ENCODE assay signal across 30 cellular contexts in genomic region chr11:76327756-76328388, GRCh38. TPM values are rescaled to one million over a fixed set of nuclear protein-coding genes. Genes with fewer than 3 reads are reported as not detected.
DNase-seq lines count a peak whose midpoint lies in the region; ATAC-seq and TF ChIP-seq lines count a peak whose summit lies in the region.
"Had no signal": no experiment of that assay in that cellular context is flagged by ENCODE, and none has a peak within 500 bp of the region (broad histone marks: within the 10 kb centered on the region; RNA-seq: fewer than 3 reads in every experiment).

No MANE protein-coding gene starts in this region.

- H3K9me3 Mint-ChIP-seq in Caco-2 (ENCODE audit: unreplicated experiment) (no peaks in the 10 kb centered on the region), osteocyte (ENCODE audit: unreplicated experiment) (no peaks in the 10 kb centered on the region)
- no peaks in the 10 kb centered on the region for H3K9me3 Mint-ChIP-seq in activated CD4-positive, alpha-beta memory T cell treated with anti-CD3 and anti-CD28 coated beads, Interleukin-2, amount 10 ng/mL, durations not matched to agents 7 days and 5 days
- H3K9me3 Mint-ChIP-seq: activated naive CD8-positive, alpha-beta T cell treated with anti-CD3 and anti-CD28 coated beads, Interleukin-2, amount 10 ng/mL, durations not matched to agents 7 days and 5 days; activated T-cell treated with anti-CD3 and anti-CD28 coated beads, Interleukin-2, amount 50 U/mL, for 24 hours; CD4-positive, alpha-beta T cell; GM23338; immature natural killer cell had no signal

- H3K36me3 ChIP-seq in Caco-2 (ENCODE audit: control insufficient read depth, insufficient read depth, low read length), result no peaks in the 10 kb centered on the region
- no peaks in the 10 kb centered on the region for H3K36me3 ChIP-seq in heart left ventricle
- H3K36me3 ChIP-seq: SJSA1, WERI-Rb-1 had no signal

- no TSS peak for BruUV-seq in Caco-2 (replicated peaks; lab: Mats Ljungman, UMichigan)

- POLR2A ChIA-PET in Caco-2 (lab: Charles Lee), result no interaction called here
- POLR2A ChIA-PET in activated CD4-positive, alpha-beta memory T cell treated with anti-CD3 and anti-CD28 coated beads, Interleukin-2, amount 10 ng/mL, durations not matched to agents 7 days and 5 days (lab: Charles Lee), result no interaction called here

- H3K9me3 ChIP-seq in Caco-2 (peaks cover 8% of the 10 kb centered on the region; the same call in 1 of the 2 replicates), heart left ventricle (no peaks in the 10 kb centered on the region)
- H3K9me3 ChIP-seq: A549, SJSA1 had no signal

- 77 to 95% (median 82%) methylated on average over 4 to 9 of the region's 9 CpGs for WGBS in heart left ventricle, 4 donors

- H3K4me1 Mint-ChIP-seq in Caco-2 (ENCODE audit: low read depth, unreplicated experiment), result peaks cover 38% of the 10 kb centered on the region
- H3K4me1 Mint-ChIP-seq in osteocyte (ENCODE audit: unreplicated experiment), result peaks cover 8% of the 10 kb centered on the region
- H3K4me1 Mint-ChIP-seq in activated CD4-positive, alpha-beta memory T cell treated with anti-CD3 and anti-CD28 coated beads, Interleukin-2, amount 10 ng/mL, durations not matched to agents 7 days and 5 days, result peaks cover 24% of the 10 kb centered on the region
- H3K4me1 Mint-ChIP-seq: immature natural killer cell had no signal

- no peak overlapping the region for H3K27ac ChIP-seq in heart left ventricle
- H3K27ac ChIP-seq: A549, SJSA1, WERI-Rb-1 had no signal

- DNase-seq in Caco-2, result peak in 1 of 2 experiments; percentile 46
- peak; percentile 56 for DNase-seq in NCI-H2196 (lab: John Stamatoyannopoulos, UW; ENCODE audit: unreplicated experiment)
- DNase-seq in heart left ventricle, result peak in 2 of 5 donors; percentile 45 to 63
- DNase-seq in osteocyte (ENCODE audit: extremely low spot score, unreplicated experiment), result peak; percentile 72
- no peak for DNase-seq in activated CD4-positive, alpha-beta memory T cell treated with anti-CD3 and anti-CD28 coated beads, Interleukin-2, amount 10 ng/mL, durations not matched to agents 7 days and 5 days
- no peak for DNase-seq in stimulated activated CD4-positive, alpha-beta T cell treated with anti-CD3 and anti-CD28 coated beads, Interleukin-12 subunit alpha, Interleukin-12 subunit beta, amount 100 ng/mL, for 4 hours
- DNase-seq: activated CD4-positive, alpha-beta T cell treated with anti-CD3 and anti-CD28 coated beads for 48 hours; activated gamma-delta T cell treated with Interleukin-2 at 50 U/mL for 16 hours; activated naive CD8-positive, alpha-beta T cell treated with anti-CD3 and anti-CD28 coated beads, Interleukin-2, amount 10 ng/mL, durations not matched to agents 7 days and 5 days; activated T-cell treated with anti-CD3 and anti-CD28 coated beads, Interleukin-2, amount 50 U/mL, for 24 hours; AML-193; aorta; CD4-positive, alpha-beta T cell; effector CD4-positive, alpha-beta T cell; immature natural killer cell; KBM-7; mesenchymal stem cell; NCI-H1105; NCI-H1930; NCI-H345; NCI-H82; stimulated activated CD4-positive, alpha-beta T cell treated with anti-CD3 and anti-CD28 coated beads, Interleukin-4, amount 100 ng/mL, for 4 hours; substantia nigra; WERI-Rb-1 had no signal

- CTCF ChIA-PET in Caco-2 (lab: Charles Lee), result interaction anchor here (1.2 to 3.9 kb wide), 3 partner anchors 8 to 122 kb away, joined by 4 to 34 read pairs (median 20); partner anchors contain the start of gene WNT11
- CTCF ChIA-PET in activated CD4-positive, alpha-beta memory T cell treated with anti-CD3 and anti-CD28 coated beads, Interleukin-2, amount 10 ng/mL, durations not matched to agents 7 days and 5 days (lab: Charles Lee), result interaction anchor here (1.5 to 2.1 kb wide), 2 partner anchors 9 to 120 kb away, joined by 3 to 7 read pairs; no protein-coding TSS in a partner anchor

- no peak overlapping the region for H3K4me3 Mint-ChIP-seq in Caco-2 (ENCODE audit: unreplicated experiment)
- no peak overlapping the region for H3K4me3 Mint-ChIP-seq in osteocyte (ENCODE audit: unreplicated experiment)
- H3K4me3 Mint-ChIP-seq in activated CD4-positive, alpha-beta memory T cell treated with anti-CD3 and anti-CD28 coated beads, Interleukin-2, amount 10 ng/mL, durations not matched to agents 7 days and 5 days, result no peak overlapping the region
- H3K4me3 Mint-ChIP-seq: activated naive CD8-positive, alpha-beta T cell treated with anti-CD3 and anti-CD28 coated beads, Interleukin-2, amount 10 ng/mL, durations not matched to agents 7 days and 5 days; activated T-cell treated with anti-CD3 and anti-CD28 coated beads, Interleukin-2, amount 50 U/mL, for 24 hours; CD4-positive, alpha-beta T cell; GM23338; immature natural killer cell had no signal

- H3K4me1 ChIP-seq in Caco-2, result peaks cover 44% of the 10 kb centered on the region
- H3K4me1 ChIP-seq in heart left ventricle, result peaks cover 0 to 13% (median 0%) of the 10 kb centered on the region in 12 donors
- H3K4me1 ChIP-seq: A549, SJSA1 had no signal

- ATAC-seq in heart left ventricle (peak; percentile 47 to 85 (median 72)), HG03095 (IDR thresholded peaks at IDR 0.05; ENCODE audit: unreplicated experiment) (no peak), HG02763 (IDR thresholded peaks at IDR 0.05; ENCODE audit: unreplicated experiment) (no peak)
- ATAC-seq: A549, GM23338, sciatic nerve had no signal

- no peak for TF ChIP-seq CTCF in Caco-2 (IDR thresholded peaks at IDR 0.05; ENCODE audit: insufficient read depth in 1 of 2, low read depth in 1 of 2, low read length in 1 of 2, severe bottlenecking in 1 of 2, unreplicated experiment in 1 of 2)
- no peak for TF ChIP-seq CTCF in heart left ventricle (IDR thresholded peaks at IDR 0.05)
- TF ChIP-seq CTCF in osteocyte (IDR thresholded peaks at IDR 0.05), result no peak

- H3K27me3 Mint-ChIP-seq in Caco-2 (ENCODE audit: insufficient read depth, unreplicated experiment) (no peaks in the 10 kb centered on the region), osteocyte (ENCODE audit: unreplicated experiment) (peaks cover 2% of the 10 kb centered on the region)
- H3K27me3 Mint-ChIP-seq in activated CD4-positive, alpha-beta memory T cell treated with anti-CD3 and anti-CD28 coated beads, Interleukin-2, amount 10 ng/mL, durations not matched to agents 7 days and 5 days, result peaks cover 8% of the 10 kb centered on the region

- H3K36me3 Mint-ChIP-seq in Caco-2 (ENCODE audit: insufficient read depth, unreplicated experiment) (peaks cover 8% of the 10 kb centered on the region), osteocyte (ENCODE audit: unreplicated experiment) (no peaks in the 10 kb centered on the region)
- H3K36me3 Mint-ChIP-seq in activated CD4-positive, alpha-beta memory T cell treated with anti-CD3 and anti-CD28 coated beads, Interleukin-2, amount 10 ng/mL, durations not matched to agents 7 days and 5 days (ENCODE audit: low read depth), result no peaks in the 10 kb centered on the region
- H3K36me3 Mint-ChIP-seq: activated naive CD8-positive, alpha-beta T cell treated with anti-CD3 and anti-CD28 coated beads, Interleukin-2, amount 10 ng/mL, durations not matched to agents 7 days and 5 days; immature natural killer cell had no signal

- H3K4me3 ChIP-seq in Caco-2 (ENCODE audit: low read depth, low read length) (no peak overlapping the region), heart left ventricle (no peak overlapping the region)
- H3K4me3 ChIP-seq: A549, GM23338, SJSA1 had no signal

- H3K27me3 ChIP-seq in Caco-2 (replicated peaks; ENCODE audit: control insufficient read depth, insufficient read depth, low read length), result no peaks in the 10 kb centered on the region
- H3K27me3 ChIP-seq in heart left ventricle, result no peaks in the 10 kb centered on the region
- H3K27me3 ChIP-seq: SJSA1 had no signal

- H3K27ac Mint-ChIP-seq in Caco-2 (ENCODE audit: unreplicated experiment) (peak overlapping the region; percentile 84), osteocyte (ENCODE audit: unreplicated experiment) (no peak overlapping the region)
- H3K27ac Mint-ChIP-seq in activated CD4-positive, alpha-beta memory T cell treated with anti-CD3 and anti-CD28 coated beads, Interleukin-2, amount 10 ng/mL, durations not matched to agents 7 days and 5 days, result no peak overlapping the region
- H3K27ac Mint-ChIP-seq: activated naive CD8-positive, alpha-beta T cell treated with anti-CD3 and anti-CD28 coated beads, Interleukin-2, amount 10 ng/mL, durations not matched to agents 7 days and 5 days; activated T-cell treated with anti-CD3 and anti-CD28 coated beads, Interleukin-2, amount 50 U/mL, for 24 hours; CD4-positive, alpha-beta T cell; GM23338; immature natural killer cell had no signal

- TF ChIP-seq POLR2A in heart left ventricle (IDR thresholded peaks at IDR 0.05), result no peak

- intact Hi-C loops in Caco-2 (cut with micrococcal nuclease; ENCODE audit: unreplicated experiment) (loop anchor here (2.0 kb wide), 2 partner anchors 117 to 199 kb away; partner anchors contain the start of gene EMSY), heart left ventricle (cut with DNase I) (loop anchor here in 1 of 10 donors (10.0 kb wide), 1 partner anchor 783 kb away; no protein-coding TSS in a partner anchor)

RNA-seq across cellular contexts. Expression of gene THAP12, which starts 53.1 kb away (rescaled TPM):
- total RNA-seq in Caco-2 (2022) (99.9 and 102 TPM in 2 replicates), heart left ventricle (10 to 100 TPM; 14.2 to 29.3 (median 19.5) TPM), osteocyte (35.1 and 36.8 TPM in 2 replicates)
- 10 to 100 TPM in 1 of 2 donors, 1 to 10 TPM in 1; 9.5 to 17.9 TPM for polyA plus RNA-seq in heart left ventricle
- 10 to 100 TPM; 51.1 to 52.9 TPM for total RNA-seq in activated CD4-positive, alpha-beta memory T cell treated with anti-CD3 and anti-CD28 coated beads, Interleukin-2, amount 10 ng/mL, durations not matched to agents 7 days and 5 days

RNA-seq across cellular contexts. Expression of gene GVQW3, which starts 53.3 kb away (rescaled TPM):
- total RNA-seq in Caco-2 (2022) (13.0 and 15.8 TPM in 2 replicates), heart left ventricle (1 to 10 TPM in 6 of 9 donors, under 1 TPM in 3; 0.19 to 2.3 (median 1.2) TPM), osteocyte (3.8 and 4.2 TPM in 2 replicates)
- polyA plus RNA-seq in heart left ventricle, result under 1 TPM; 0.33 to 0.65 TPM
- total RNA-seq in activated CD4-positive, alpha-beta memory T cell treated with anti-CD3 and anti-CD28 coated beads, Interleukin-2, amount 10 ng/mL, durations not matched to agents 7 days and 5 days, result 1 to 10 TPM; 2.8 to 3.7 TPM

Comparison
In these comparisons a context has a peak if more than half of its experiments do, and no peak if none do; other contexts are left out.
1. DNase-seq: peak in NCI-H2196 (single experiment) and osteocyte (single experiment); none in activated CD4-positive, alpha-beta memory T cell treated with anti-CD3 and anti-CD28 coated beads, Interleukin-2, amount 10 ng/mL, durations not matched to agents 7 days and 5 days (single experiment) and stimulated activated CD4-positive, alpha-beta T cell treated with anti-CD3 and anti-CD28 coated beads, Interleukin-12 subunit alpha, Interleukin-12 subunit beta, amount 100 ng/mL, for 4 hours (single experiment).
2. ATAC-seq: peak in heart left ventricle (4 of 4); none in HG03095 (single experiment) and HG02763 (single experiment).